28 cellular contexts compared by ENCODE assay signal in genomic region chr6:114346451-114346850, GRCh38. TPM values are rescaled to one million over a fixed set of nuclear protein-coding genes. Genes with fewer than 3 reads are reported as not detected.
"Had no signal": no experiment of that assay in that cellular context is flagged by ENCODE, and none has a peak within 500 bp of the region (broad histone marks: within the 10 kb centered on the region; RNA-seq: fewer than 3 reads in every experiment).

No MANE protein-coding gene starts in this region.

- H3K27ac Mint-ChIP-seq: activated CD8-positive, alpha-beta T cell treated with anti-CD3 and anti-CD28 coated beads for 36 hours; activated T-helper 17 cell treated with anti-CD3 and anti-CD28 coated beads, Interleukin-2, amount 50 U/mL, for 72 hours; dendritic cell treated with granulocyte-macrophage colony-stimulating factor and Interleukin-4, amounts not matched to agents 40 ng/mL and 50 ng/mL, for 4 days; natural killer cell treated with Interleukin-12 subunit alpha and Interleukin-12 subunit beta and Interleukin-15 and Interleukin-18, amount 100 ng/mL, for 72 hours had no signal

- H3K4me2 ChIP-seq: hepatocyte had no signal

- H3K27me3 ChIP-seq: testis had no signal

- H3K36me3 ChIP-seq: breast epithelium, esophagus squamous epithelium, gastrocnemius medialis, transverse colon had no signal

- H3K9me3 ChIP-seq: breast epithelium, esophagus squamous epithelium, gastrocnemius medialis, mucosa of descending colon, testis, transverse colon had no signal

- H3K4me3 Mint-ChIP-seq: activated CD8-positive, alpha-beta T cell treated with anti-CD3 and anti-CD28 coated beads for 36 hours; activated T-cell treated with anti-CD3 and anti-CD28 coated beads, Interleukin-2, amount 50 U/mL, for 4 hours; activated T-helper 17 cell treated with anti-CD3 and anti-CD28 coated beads, Interleukin-2, amount 50 U/mL, for 72 hours; central memory CD8-positive, alpha-beta T cell; dendritic cell treated with granulocyte-macrophage colony-stimulating factor and Interleukin-4, amounts not matched to agents 40 ng/mL and 50 ng/mL, for 4 days; natural killer cell treated with Interleukin-12 subunit alpha and Interleukin-12 subunit beta and Interleukin-15 and Interleukin-18, amount 100 ng/mL, for 72 hours had no signal

- H3K4me1 ChIP-seq: breast epithelium had no signal

- H3K27ac ChIP-seq: breast epithelium, epithelial cell of prostate, esophagus squamous epithelium, gastrocnemius medialis, hepatocyte, testis, transverse colon had no signal

- ATAC-seq: activated CD8-positive, alpha-beta T cell treated with anti-CD3 and anti-CD28 coated beads for 36 hours; activated T-cell treated with anti-CD3 and anti-CD28 coated beads, Interleukin-2, amount 50 U/mL, for 4 hours; activated T-helper 17 cell treated with anti-CD3 and anti-CD28 coated beads, Interleukin-2, amount 50 U/mL, for 72 hours; gastrocnemius medialis; left cardiac atrium; left ventricle myocardium superior; mucosa of descending colon; natural killer cell treated with Interleukin-12 subunit alpha and Interleukin-12 subunit beta and Interleukin-15 and Interleukin-18, amount 100 ng/mL, for 72 hours; right cardiac atrium; stimulated activated naive CD8-positive, alpha-beta T cell treated with anti-CD3 and anti-CD28 coated beads, Interleukin-15, Interleukin-2, amounts not matched to agents 100 U/mL and 50 U/mL, for 24 hours had no signal

- DNase-seq: activated CD4-positive, alpha-beta T cell treated with anti-CD3 and anti-CD28 coated beads for 1 hour; activated CD4-positive, alpha-beta T cell treated with anti-CD3 and anti-CD28 coated beads, Interleukin-2, amount 50 U/mL, for 1 hour; activated CD8-positive, alpha-beta T cell treated with anti-CD3 and anti-CD28 coated beads for 36 hours; activated gamma-delta T cell treated with Interleukin-2 at 50 U/mL for 16 hours; activated naive CD4-positive, alpha-beta T cell treated with anti-CD3 and anti-CD28 coated beads, Interleukin-2, amount 50 U/mL, for 16 hours; activated T-cell treated with anti-CD3 and anti-CD28 coated beads, Interleukin-2, amount 50 U/mL, for 4 hours; esophagus squamous epithelium; gastrocnemius medialis; left cardiac atrium; left ventricle myocardium superior; mucosa of descending colon; right cardiac atrium; stimulated activated CD4-positive, alpha-beta T cell treated with anti-CD3 and anti-CD28 coated beads, Interleukin-2, amount 100 ng/mL, for 48 hours; stimulated activated naive CD8-positive, alpha-beta T cell treated with anti-CD3 and anti-CD28 coated beads, Interleukin-15, Interleukin-2, amounts not matched to agents 100 U/mL and 50 U/mL, for 24 hours; testis; transverse colon had no signal

- H3K4me1 Mint-ChIP-seq: activated T-helper 17 cell treated with anti-CD3 and anti-CD28 coated beads, Interleukin-2, amount 50 U/mL, for 72 hours; central memory CD8-positive, alpha-beta T cell had no signal

- H3K4me3 ChIP-seq: breast epithelium, esophagus squamous epithelium, gastrocnemius medialis, hepatocyte, mucosa of descending colon, testis, transverse colon had no signal

- H2AFZ ChIP-seq: hepatocyte had no signal

- H3K79me2 ChIP-seq: hepatocyte had no signal

- H3K9me3 Mint-ChIP-seq: activated CD8-positive, alpha-beta T cell treated with anti-CD3 and anti-CD28 coated beads for 36 hours; activated T-cell treated with anti-CD3 and anti-CD28 coated beads, Interleukin-2, amount 50 U/mL, for 4 hours; activated T-helper 17 cell treated with anti-CD3 and anti-CD28 coated beads, Interleukin-2, amount 50 U/mL, for 72 hours; dendritic cell treated with granulocyte-macrophage colony-stimulating factor and Interleukin-4, amounts not matched to agents 40 ng/mL and 50 ng/mL, for 4 days had no signal

RNA-seq across cellular contexts. Expression of gene HS3ST5, which starts 3.6 kb away (rescaled TPM):
- total RNA-seq: activated CD8-positive, alpha-beta T cell treated with anti-CD3 and anti-CD28 coated beads for 36 hours; activated T-cell treated with anti-CD3 and anti-CD28 coated beads, Interleukin-2, amount 50 U/mL, for 4 hours; activated T-helper 17 cell treated with anti-CD3 and anti-CD28 coated beads, Interleukin-2, amount 50 U/mL, for 72 hours; breast epithelium; esophagus squamous epithelium; left cardiac atrium; left ventricle myocardium superior; lung microvascular endothelial cell; mesenteric fat pad; natural killer cell treated with Interleukin-12 subunit alpha and Interleukin-12 subunit beta and Interleukin-15 and Interleukin-18, amount 100 ng/mL, for 72 hours; omental fat pad; right cardiac atrium; T-helper 1 cell treated with Interleukin-12 subunit alpha and Interleukin-12 subunit beta and Interleukin-4 antibody, amounts not matched to agents 30 ng/mL and 1 ng/mL, for 36 hours had no signal
- polyA plus RNA-seq: keratinocyte, right cardiac atrium had no signal
